1 cellular context compared by ENCODE assay signal in genomic region chr3:101729586-101729985, GRCh38.
TF ChIP-seq lines count a peak whose summit lies in the region.

No MANE protein-coding gene starts in this region.

TF ChIP-seq in K562, 482 proteins besides CTCF, POLR2A, EP300 and RAD21:
- TF ChIP-seq, protein P1, sequence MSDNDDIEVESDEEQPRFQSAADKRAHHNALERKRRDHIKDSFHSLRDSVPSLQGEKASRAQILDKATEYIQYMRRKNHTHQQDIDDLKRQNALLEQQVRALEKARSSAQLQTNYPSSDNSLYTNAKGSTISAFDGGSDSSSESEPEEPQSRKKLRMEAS (CRISPR knock-in tag; IDR thresholded peaks at IDR 0.05), result no peak
- no peak for TF ChIP-seq IRF1 (CRISPR knock-in tag; IDR thresholded peaks at IDR 0.05; ENCODE audit: borderline replicate concordance)
- TF ChIP-seq RHOXF2B (CRISPR knock-in tag; conservative IDR thresholded peaks at IDR 0.05), result no peak
- TF ChIP-seq CEBPB (tag; IDR thresholded peaks at IDR 0.05), result 0 out of 2 replicates have a peak, but pooled peaks have one; percentile 16
- TF ChIP-seq DLX4 (CRISPR knock-in tag; IDR thresholded peaks at IDR 0.05), result no peak
TF ChIP-seq in K562: peak in this region for 1.
